Comparison of ENCODE assay signal across 17 cellular contexts in genomic region chr2:109440507-109441156, GRCh38.
"Had no signal": no experiment of that assay in that cellular context is flagged by ENCODE, and none has a peak within 500 bp of the region (broad histone marks: within the 10 kb centered on the region; RNA-seq: fewer than 3 reads in every experiment).

No MANE protein-coding gene starts in this region.

- ATAC-seq: esophagus mucosa, left lung had no signal

- H3K27ac Mint-ChIP-seq: activated naive CD8-positive, alpha-beta T cell; activated T-helper 2 cell treated with anti-CD3 and anti-CD28 coated beads, Interferon-gamma antibody, Interleukin-2, Interleukin-4, amounts not matched to agents 10 μg/mL and 5 μg/mL and 100 μg/mL, durations not matched to agents 14 hours and 24 hours and 36 hours; immature natural killer cell; nephron progenitor cell had no signal

- H3K4me1 ChIP-seq: parathyroid adenoma had no signal

- H3K36me3 ChIP-seq: transverse colon had no signal

- H3K27ac ChIP-seq: left lung, parathyroid adenoma, stomach, transverse colon had no signal

- H3K4me1 Mint-ChIP-seq: central memory CD8-positive, alpha-beta T cell; immature natural killer cell had no signal

- H3K79me2 ChIP-seq: parathyroid adenoma had no signal

- H3K4me3 Mint-ChIP-seq: activated naive CD8-positive, alpha-beta T cell; central memory CD8-positive, alpha-beta T cell; immature natural killer cell; nephron progenitor cell had no signal

- DNase-seq: activated CD4-positive, alpha-beta T cell treated with anti-CD3 and anti-CD28 coated beads, Interleukin-2, amount 50 U/mL, for 1 hour; activated CD4-positive, CD25-positive, alpha-beta regulatory T cell; foreskin fibroblast; glutamatergic neuron; immature natural killer cell; left lung; mesendoderm; nephron progenitor cell; retina; small intestine; stomach; transverse colon had no signal

- H2AFZ ChIP-seq: parathyroid adenoma had no signal

- H3K4me3 ChIP-seq: left lung, stomach, transverse colon had no signal

- H3K27me3 Mint-ChIP-seq: activated naive CD8-positive, alpha-beta T cell had no signal

- H3K9ac ChIP-seq: parathyroid adenoma had no signal

- H3K27me3 ChIP-seq: left lung, stomach, transverse colon had no signal

- FAIRE-seq: small intestine had no signal
